In genomic region chr3:196740476-196741400, GRCh38 we compare ENCODE assay signal across 8 cellular contexts. TPM values are rescaled to one million over a fixed set of nuclear protein-coding genes. Genes with fewer than 3 reads are reported as not detected.
DNase-seq lines count a peak whose midpoint lies in the region; ATAC-seq and TF ChIP-seq lines count a peak whose summit lies in the region.

No MANE protein-coding gene starts in this region.

- H3K79me2 ChIP-seq in mesendoderm (ENCODE audit: control insufficient read depth, insufficient read depth, low read length), result peaks cover 43% of the 10 kb centered on the region

- peak overlapping the region; percentile 37 for H3K4me2 ChIP-seq in mesendoderm (ENCODE audit: low read length)

- no peak overlapping the region for H2BK15ac ChIP-seq in mesendoderm (replicated peaks; ENCODE audit: low read depth)

- H3K4ac ChIP-seq in mesendoderm (ENCODE audit: low read depth, low read length), result peak overlapping the region; percentile 29

- peaks cover 4% of the 10 kb centered on the region for H3K9me3 ChIP-seq in MG63
- peaks cover 6% of the 10 kb centered on the region for H3K9me3 ChIP-seq in endodermal cell (ENCODE audit: control insufficient read depth, low read length)

- H3K27me3 ChIP-seq in MG63 (no peaks in the 10 kb centered on the region), endodermal cell (ENCODE audit: control insufficient read depth, insufficient read depth, low read length, poor library complexity, severe bottlenecking) (no peaks in the 10 kb centered on the region), mesendoderm (ENCODE audit: insufficient read depth, low read length, poor library complexity) (no peaks in the 10 kb centered on the region)

- H3K4me3 ChIP-seq in MG63 (peak overlapping the region; percentile 86), endodermal cell (ENCODE audit: low read length) (peak overlapping the region; percentile 98), mesendoderm (ENCODE audit: low read length) (peak overlapping the region; percentile 100)

- H3K36me3 Mint-ChIP-seq in endodermal cell (ENCODE audit: low read depth), result peaks cover 21% of the 10 kb centered on the region
- peaks cover 45% of the 10 kb centered on the region for H3K36me3 Mint-ChIP-seq in stimulated activated effector memory CD8-positive, alpha-beta T cell treated with anti-CD3 and anti-CD28 coated beads, Interleukin-12 subunit alpha, Interleukin-12 subunit beta, amount 100 ng/mL, for 72 hours

- H4K8ac ChIP-seq in mesendoderm (ENCODE audit: low read depth, low read length), result peak overlapping the region; percentile 96

- H3K56ac ChIP-seq in mesendoderm (ENCODE audit: low read length), result peak overlapping the region; percentile 99

- H3K36me3 ChIP-seq in MG63 (peaks cover 34% of the 10 kb centered on the region), endodermal cell (ENCODE audit: control insufficient read depth, insufficient read depth, low read length) (peaks cover 8% of the 10 kb centered on the region), mesendoderm (ENCODE audit: control insufficient read depth, insufficient read depth, low read length) (no peaks in the 10 kb centered on the region)

- no peak overlapping the region for H2BK5ac ChIP-seq in mesendoderm (ENCODE audit: low read length)

- TF ChIP-seq CTCF in endodermal cell (conservative IDR thresholded peaks at IDR 0.05), result no peak

- WGBS in endodermal cell (ENCODE audit: insufficient coverage in 1 of 2, insufficient read length in 1 of 2), 2 experiments, result 0 to 1% methylated on average over 13 to 31 of the region's 31 CpGs
- no CpG with 5 or more reads among the region's 31 CpGs for WGBS in mesendoderm (ENCODE audit: extremely low coverage, insufficient coverage, low lambda C conversion rate)

- H3K23ac ChIP-seq in mesendoderm (ENCODE audit: low read length), result peak overlapping the region; percentile 45

- H4K5ac ChIP-seq in mesendoderm (ENCODE audit: low read length), result peak overlapping the region; percentile 87

- H3K9ac ChIP-seq in endodermal cell (ENCODE audit: extremely low read depth, low read length, poor library complexity, severe bottlenecking) (peak overlapping the region; percentile 94), mesendoderm (ENCODE audit: low read length) (peak overlapping the region; percentile 99)

- peak overlapping the region; percentile 95 for H3K27ac ChIP-seq in endodermal cell (ENCODE audit: low read depth, low read length)
- H3K27ac ChIP-seq in mesendoderm (ENCODE audit: low read depth, low read length), result peak overlapping the region; percentile 98

- H3K9me3 Mint-ChIP-seq in endodermal cell, result peaks cover 9% of the 10 kb centered on the region
- peaks cover 2% of the 10 kb centered on the region for H3K9me3 Mint-ChIP-seq in stimulated activated effector memory CD8-positive, alpha-beta T cell treated with anti-CD3 and anti-CD28 coated beads, Interleukin-12 subunit alpha, Interleukin-12 subunit beta, amount 100 ng/mL, for 72 hours

- H2BK120ac ChIP-seq in mesendoderm (ENCODE audit: low read depth, low read length), result no peak overlapping the region

- no peak overlapping the region for H2AK5ac ChIP-seq in mesendoderm (ENCODE audit: low read length)

- H3K18ac ChIP-seq in mesendoderm (ENCODE audit: low read length), result peak overlapping the region; percentile 91

- peak; percentile 53 for DNase-seq in AG08395 (ENCODE audit: low spot score)
- DNase-seq in MG63, result peak; percentile 23
- peak; percentile 46 to 50 for DNase-seq in activated CD4-positive, alpha-beta T cell treated with anti-CD3 and anti-CD28 coated beads for 4 hours
- no peak for DNase-seq in endodermal cell
- peak; percentile 74 for DNase-seq in mesendoderm
- DNase-seq in stimulated activated effector memory CD8-positive, alpha-beta T cell treated with anti-CD3 and anti-CD28 coated beads, Interleukin-12 subunit alpha, Interleukin-12 subunit beta, amount 100 ng/mL, for 72 hours (ENCODE audit: low spot score in 2 of 2), result peak in 1 of 2 donors; percentile 6
- DNase-seq in mesenteric fat pad (ENCODE audit: low spot score), result no peak

- peak overlapping the region; percentile 92 for H3K4me3 Mint-ChIP-seq in endodermal cell
- H3K4me3 Mint-ChIP-seq in stimulated activated effector memory CD8-positive, alpha-beta T cell treated with anti-CD3 and anti-CD28 coated beads, Interleukin-12 subunit alpha, Interleukin-12 subunit beta, amount 100 ng/mL, for 72 hours, result peak overlapping the region; percentile 93

- peaks cover 6% of the 10 kb centered on the region for H3K79me1 ChIP-seq in mesendoderm (ENCODE audit: low read length)

- peak; percentile 12 for ATAC-seq in GM18907 (IDR thresholded peaks at IDR 0.05; ENCODE audit: unreplicated experiment)
- ATAC-seq in stimulated activated effector memory CD8-positive, alpha-beta T cell treated with anti-CD3 and anti-CD28 coated beads, Interleukin-12 subunit alpha, Interleukin-12 subunit beta, amount 100 ng/mL, for 72 hours, result peak; percentile 70

- H3K27me3 Mint-ChIP-seq in endodermal cell (ENCODE audit: insufficient read depth), result no peaks in the 10 kb centered on the region

- H3K4me1 ChIP-seq in endodermal cell (ENCODE audit: control insufficient read depth, insufficient read depth, low read length) (no peaks in the 10 kb centered on the region), mesendoderm (ENCODE audit: control insufficient read depth, low read depth, low read length) (peaks cover 7% of the 10 kb centered on the region)

- peaks cover 4% of the 10 kb centered on the region for H3K4me1 Mint-ChIP-seq in endodermal cell
- peaks cover 30% of the 10 kb centered on the region for H3K4me1 Mint-ChIP-seq in stimulated activated effector memory CD8-positive, alpha-beta T cell treated with anti-CD3 and anti-CD28 coated beads, Interleukin-12 subunit alpha, Interleukin-12 subunit beta, amount 100 ng/mL, for 72 hours

- H3K27ac Mint-ChIP-seq in endodermal cell, result peak overlapping the region; percentile 99
- H3K27ac Mint-ChIP-seq in stimulated activated effector memory CD8-positive, alpha-beta T cell treated with anti-CD3 and anti-CD28 coated beads, Interleukin-12 subunit alpha, Interleukin-12 subunit beta, amount 100 ng/mL, for 72 hours, result peak overlapping the region; percentile 98

RNA-seq across cellular contexts. Expression of gene PAK2, which starts 1.1 kb away (rescaled TPM):
- total RNA-seq in MG63 (2014; rRNA removed; shearing (Covaris generic); ENCODE audit: low replicate concordance), result 27.7 and 42.1 TPM in 2 replicates
- total RNA-seq in endodermal cell (10 to 100 TPM; 58.7 to 76.6 TPM), mesenteric fat pad (105 TPM)
- 68.8 TPM for polyA plus RNA-seq in endodermal cell (2013, experiment 1 of 2)
- polyA plus RNA-seq in endodermal cell (2013, experiment 2 of 2), result 63.1 TPM
- 31.8 TPM for polyA plus RNA-seq in mesendoderm (2013, experiment 1 of 2)
- 30.1 TPM for polyA plus RNA-seq in mesendoderm (2013, experiment 2 of 2)

RNA-seq across cellular contexts. Expression of gene PIGX, which starts 28.6 kb away (rescaled TPM):
- total RNA-seq in MG63 (2014; rRNA removed; shearing (Covaris generic); ENCODE audit: low replicate concordance), result 47.7 and 58.7 TPM in 2 replicates
- total RNA-seq in endodermal cell, result 10 to 100 TPM; 21.8 to 33.3 TPM
- polyA plus RNA-seq in endodermal cell (2013, experiment 1 of 2), result 27.3 TPM
- 25.6 TPM for polyA plus RNA-seq in endodermal cell (2013, experiment 2 of 2)
- 9.4 TPM for polyA plus RNA-seq in mesendoderm (2013, experiment 1 of 2)
- polyA plus RNA-seq in mesendoderm (2013, experiment 2 of 2), result 10.0 TPM
- 20.7 TPM for total RNA-seq in mesenteric fat pad

RNA-seq across cellular contexts. Expression of gene CEP19, which starts 28.7 kb away (rescaled TPM):
- total RNA-seq in MG63 (2014; rRNA removed; shearing (Covaris generic); ENCODE audit: low replicate concordance), result 3.5 and 16.5 TPM in 2 replicates
- total RNA-seq in endodermal cell, result 1 to 10 TPM; 3.1 to 4.5 TPM
- 4.5 TPM for polyA plus RNA-seq in endodermal cell (2013, experiment 1 of 2)
- 4.3 TPM for polyA plus RNA-seq in endodermal cell (2013, experiment 2 of 2)
- 0.87 TPM for polyA plus RNA-seq in mesendoderm (2013, experiment 1 of 2)
- polyA plus RNA-seq in mesendoderm (2013, experiment 2 of 2), result 0.81 TPM
- 1.3 TPM for total RNA-seq in mesenteric fat pad

Comparison
In these comparisons a context has a peak if more than half of its experiments do, and no peak if none do; other contexts are left out.
1. DNase-seq: peak in AG08395 (single experiment), MG63 (single experiment), activated CD4-positive, alpha-beta T cell treated with anti-CD3 and anti-CD28 coated beads for 4 hours (2 of 2) and mesendoderm (single experiment); none in endodermal cell (single experiment) and mesenteric fat pad (single experiment).
2. Peak in every context shown above with its lines, with median percentiles within 50 percentile points of each other: H3K4me3 ChIP-seq.